Comparison of ENCODE assay signal across 8 cellular contexts in genomic region chr4:183571350-183572076, GRCh38.
A peak's percentile ranks its signal among the peaks of the same experiment; 100 is the strongest.
DNase-seq lines count a peak whose midpoint lies in the region; ATAC-seq, FAIRE-seq and TF ChIP-seq lines count a peak whose summit lies in the region.

No MANE protein-coding gene starts in this region.

- no peaks in the 10 kb centered on the region for H3K36me3 ChIP-seq in astrocyte (ENCODE audit: insufficient read depth, low read length)
- H3K36me3 ChIP-seq in lower lobe of right lung = no peaks in the 10 kb centered on the region

- H3K27me3 ChIP-seq in astrocyte (ENCODE audit: insufficient read depth, low read length) (no peaks in the 10 kb centered on the region), lower lobe of right lung (ENCODE audit: low read depth) (no peaks in the 10 kb centered on the region)

- H3K4me2 ChIP-seq in astrocyte (ENCODE audit: low read length) = peak overlapping the region; percentile 60

- H3K4me3 ChIP-seq in astrocyte (ENCODE audit: insufficient read depth, low read depth, low read length) (no peak overlapping the region), lower lobe of right lung (no peak overlapping the region)

- no peak overlapping the region for H3K27ac Mint-ChIP-seq in astrocyte (ENCODE audit: unreplicated experiment)
- no peak overlapping the region for H3K27ac Mint-ChIP-seq in immature natural killer cell

- H3K27ac ChIP-seq in astrocyte (ENCODE audit: low read depth, low read length) (no peak overlapping the region), lower lobe of right lung (peak overlapping the region; percentile 20)

- TF ChIP-seq CTCF in astrocyte (IDR thresholded peaks at IDR 0.05; ENCODE audit: insufficient read depth, low read depth, low read length) (no peak), lower lobe of right lung (IDR thresholded peaks at IDR 0.05) (no peak)

- no peak for FAIRE-seq in astrocyte (lab: Jason Lieb, UNC)

- peak overlapping the region; percentile 56 for H2AFZ ChIP-seq in astrocyte (ENCODE audit: low read depth, low read length)

- intact Hi-C loops in lower lobe of right lung (cut with DNase I) = no loop called here

- no peaks in the 10 kb centered on the region for H3K36me3 Mint-ChIP-seq in astrocyte (ENCODE audit: low read depth, unreplicated experiment)
- no peaks in the 10 kb centered on the region for H3K36me3 Mint-ChIP-seq in immature natural killer cell

- H3K9me3 Mint-ChIP-seq in astrocyte (ENCODE audit: unreplicated experiment) = no peaks in the 10 kb centered on the region
- no peaks in the 10 kb centered on the region for H3K9me3 Mint-ChIP-seq in immature natural killer cell

- H3K9me3 ChIP-seq in astrocyte (ENCODE audit: insufficient read depth, low read depth, low read length) (no peaks in the 10 kb centered on the region), lower lobe of right lung (no peaks in the 10 kb centered on the region)

- peak; percentile 94 to 96 for ATAC-seq in lower lobe of right lung
- ATAC-seq in GM19467 (IDR thresholded peaks at IDR 0.05; ENCODE audit: unreplicated experiment) = no peak
- no peak for ATAC-seq in GM19463 (IDR thresholded peaks at IDR 0.05; ENCODE audit: unreplicated experiment)
- no peak for ATAC-seq in HG03565 (IDR thresholded peaks at IDR 0.05; ENCODE audit: unreplicated experiment)

- no peaks in the 10 kb centered on the region for H3K79me2 ChIP-seq in astrocyte (ENCODE audit: insufficient read depth, low read length)

- H3K27me3 Mint-ChIP-seq in astrocyte (ENCODE audit: low read depth, unreplicated experiment) (peaks cover 5% of the 10 kb centered on the region), immature natural killer cell (ENCODE audit: low read depth in 3 of 3) (peaks cover 0 to 4% (median 3%) of the 10 kb centered on the region in 3 donors)

- peaks cover 12% of the 10 kb centered on the region for H3K4me1 Mint-ChIP-seq in astrocyte (ENCODE audit: low read depth, unreplicated experiment)
- H3K4me1 Mint-ChIP-seq in immature natural killer cell = no peaks in the 10 kb centered on the region

- H4K20me1 ChIP-seq in astrocyte (ENCODE audit: insufficient read depth, low read length) = no peaks in the 10 kb centered on the region

- H3K4me1 ChIP-seq in astrocyte (ENCODE audit: insufficient read depth, low read length) = peaks cover 7% of the 10 kb centered on the region
- no peaks in the 10 kb centered on the region for H3K4me1 ChIP-seq in lower lobe of right lung

- no peak overlapping the region for H3K9ac ChIP-seq in astrocyte (ENCODE audit: low read length)

- DNase-seq in DMS53 treated with DMSO at 0.1 percent for 48 hours (lab: John Stamatoyannopoulos, UW; ENCODE audit: unreplicated experiment) (peak; percentile 42), NCI-H1417 (lab: John Stamatoyannopoulos, UW) (peak; percentile 66 to 89 (median 77)), astrocyte (ENCODE audit: low read depth) (peak; percentile 29), lower lobe of right lung (peak; percentile 87), immature natural killer cell (no peak)

- H3K4me3 Mint-ChIP-seq in astrocyte (ENCODE audit: unreplicated experiment) (no peak overlapping the region), immature natural killer cell (no peak overlapping the region)

Comparison
In these comparisons a context has a peak if more than half of its experiments do, and no peak if none do; other contexts are left out.
1. DNase-seq: peak in DMS53 treated with DMSO at 0.1 percent for 48 hours (single experiment), NCI-H1417 (3 of 3), astrocyte (single experiment) and lower lobe of right lung (single experiment); none in immature natural killer cell (0 of 3).
2. ATAC-seq: peak in lower lobe of right lung (2 of 2); none in GM19467 (single experiment), GM19463 (single experiment) and HG03565 (single experiment).